8 cellular contexts compared by ENCODE assay signal in genomic region chr3:183766745-183767606, GRCh38. TPM values are rescaled to one million over a fixed set of nuclear protein-coding genes. Genes with fewer than 3 reads are reported as not detected.
DNase-seq lines count a peak whose midpoint lies in the region; ATAC-seq and TF ChIP-seq lines count a peak whose summit lies in the region.

No MANE protein-coding gene starts in this region.

- intact Hi-C loops in upper lobe of right lung (cut with DNase I), result loop anchor here (10.0 kb wide), 1 partner anchor 292 kb away; no protein-coding TSS in a partner anchor

- no peaks in the 10 kb centered on the region for H3K79me2 ChIP-seq in MM.1S (ENCODE audit: low read length)
- no peaks in the 10 kb centered on the region for H3K79me2 ChIP-seq in trophoblast cell (ENCODE audit: control insufficient read depth, insufficient read depth, low read length, poor library complexity)

- H2AFZ ChIP-seq in MM.1S (ENCODE audit: low read length) (no peak overlapping the region), trophoblast cell (ENCODE audit: insufficient read depth, low read length, poor library complexity) (no peak overlapping the region)

- H2BK5ac ChIP-seq in trophoblast cell (ENCODE audit: low read depth, low read length, poor library complexity), result no peak overlapping the region

- peak; percentile 82 for ATAC-seq in GM21529 (IDR thresholded peaks at IDR 0.05; ENCODE audit: unreplicated experiment)
- ATAC-seq in upper lobe of right lung, result peak; percentile 93

- WGBS in trophoblast cell (ENCODE audit: extremely low coverage, insufficient coverage, insufficient read length), result no CpG with 5 or more reads among the region's 9 CpGs

- no peaks in the 10 kb centered on the region for H3K9me2 ChIP-seq in MM.1S (replicated peaks; ENCODE audit: insufficient read depth, low read length)

- no peak overlapping the region for H3K23ac ChIP-seq in trophoblast cell (ENCODE audit: low read length)

- H2BK12ac ChIP-seq in trophoblast cell (ENCODE audit: low read length), result no peak overlapping the region

- H3K79me1 ChIP-seq in trophoblast cell (ENCODE audit: low read length), result no peaks in the 10 kb centered on the region

- H2AK5ac ChIP-seq in trophoblast cell (ENCODE audit: low read length), result no peak overlapping the region

- no peaks in the 10 kb centered on the region for H4K20me1 ChIP-seq in MM.1S (ENCODE audit: insufficient read depth, low read length)

- H3K4me3 ChIP-seq in MM.1S (ENCODE audit: low read length), result no peak overlapping the region
- H3K4me3 ChIP-seq in trophoblast cell (ENCODE audit: low read depth, low read length), result no peak overlapping the region
- no peak overlapping the region for H3K4me3 ChIP-seq in upper lobe of right lung

- no peak overlapping the region for H4K91ac ChIP-seq in trophoblast cell (ENCODE audit: low read depth, low read length)

- H3K4me2 ChIP-seq in MM.1S (ENCODE audit: low read depth, low read length) (no peak overlapping the region), trophoblast cell (ENCODE audit: low read length) (no peak overlapping the region)

- no peaks in the 10 kb centered on the region for H3K9me3 ChIP-seq in MM.1S (replicated peaks; ENCODE audit: insufficient read depth, low read length)
- no peaks in the 10 kb centered on the region for H3K9me3 ChIP-seq in trophoblast cell (ENCODE audit: insufficient read depth, low read depth, low read length)
- H3K9me3 ChIP-seq in upper lobe of right lung, result no peaks in the 10 kb centered on the region

- peak; percentile 75 for DNase-seq in COR-L47 (lab: John Stamatoyannopoulos, UW)
- DNase-seq in MM.1S, result peak; percentile 81
- peak; percentile 74 for DNase-seq in SK-N-DZ (ENCODE audit: low spot score)
- peak; percentile 71 for DNase-seq in activated naive CD4-positive, alpha-beta T cell treated with Interleukin-2 at 50 U/mL for 16 hours
- DNase-seq in glomerular visceral epithelial cell (ENCODE audit: extremely low spot score), result peak; percentile 69
- peak; percentile 79 to 91 for DNase-seq in trophoblast cell
- DNase-seq in upper lobe of right lung, result peak; percentile 80

- H3K4me1 ChIP-seq in MM.1S (ENCODE audit: low read length), result no peaks in the 10 kb centered on the region
- peaks cover 0 to 2% of the 10 kb centered on the region in 2 experiments for H3K4me1 ChIP-seq in trophoblast cell (ENCODE audit: control insufficient read depth in 1 of 2, insufficient read depth in 2 of 2, low read length in 2 of 2)
- H3K4me1 ChIP-seq in upper lobe of right lung, result peaks cover 28% of the 10 kb centered on the region

- H3K36me3 ChIP-seq in MM.1S (replicated peaks; ENCODE audit: insufficient read depth, low read length) (no peaks in the 10 kb centered on the region; the same call in none of the 2 replicates), trophoblast cell (ENCODE audit: control insufficient read depth in 1 of 2, insufficient read depth in 2 of 2, low read length in 2 of 2) (peaks cover 8 to 18% of the 10 kb centered on the region in 2 experiments), upper lobe of right lung (peaks cover 19% of the 10 kb centered on the region)

- no peak overlapping the region for H3K14ac ChIP-seq in trophoblast cell (ENCODE audit: low read length)

- H3K4ac ChIP-seq in trophoblast cell (ENCODE audit: low read depth, low read length), result no peak overlapping the region

- H2BK120ac ChIP-seq in trophoblast cell (ENCODE audit: insufficient read depth, low read length, poor library complexity), result no peak overlapping the region

- no peaks in the 10 kb centered on the region for H3K27me3 ChIP-seq in MM.1S (replicated peaks; ENCODE audit: insufficient read depth, low read length)
- H3K27me3 ChIP-seq in trophoblast cell (ENCODE audit: insufficient read depth, low read length), result no peaks in the 10 kb centered on the region
- no peaks in the 10 kb centered on the region for H3K27me3 ChIP-seq in upper lobe of right lung

- TF ChIP-seq CTCF in MM.1S (IDR thresholded peaks at IDR 0.05; ENCODE audit: low read length) (peak; percentile 89), upper lobe of right lung (IDR thresholded peaks at IDR 0.05) (peak; percentile 80)

- H3K9ac ChIP-seq in MM.1S (ENCODE audit: low read length) (no peak overlapping the region), trophoblast cell (ENCODE audit: low read length) (no peak overlapping the region)

- H3F3A ChIP-seq in MM.1S (ENCODE audit: insufficient read depth, low read length), result peaks cover 7% of the 10 kb centered on the region; the same call in 1 of the 2 replicates

- H4K12ac ChIP-seq in trophoblast cell (ENCODE audit: low read depth, low read length), result no peak overlapping the region

- H3K27ac ChIP-seq in MM.1S (ENCODE audit: low read length) (no peak overlapping the region), trophoblast cell (ENCODE audit: low read depth, low read length) (no peak overlapping the region), upper lobe of right lung (peak overlapping the region; percentile 61)

- no peak overlapping the region for H4K8ac ChIP-seq in trophoblast cell (ENCODE audit: low read depth, low read length)

- no peak overlapping the region for H3K18ac ChIP-seq in trophoblast cell (ENCODE audit: low read length)

RNA-seq across cellular contexts. Expression of gene MAP6D1, which starts 58.4 kb away (rescaled TPM):
- polyA plus RNA-seq in SK-N-DZ (2014; cell fraction: cytosol; rRNA removed), result 4.8 and 6.9 TPM in 2 replicates
- 4.9 and 12.5 TPM in 2 replicates for polyA plus RNA-seq in SK-N-DZ (2014; cell fraction: nucleus; rRNA removed)
- polyA plus RNA-seq in trophoblast cell (2013), result 3.0 and 3.5 TPM in 2 replicates
- 1.2 TPM for total RNA-seq in upper lobe of right lung
